10 cellular contexts compared by ENCODE assay signal in genomic region chr13:101190976-101191375, GRCh38.
"Had no signal": no experiment of that assay in that cellular context is flagged by ENCODE, and none has a peak within 500 bp of the region (broad histone marks: within the 10 kb centered on the region; RNA-seq: fewer than 3 reads in every experiment).

No MANE protein-coding gene starts in this region.

- H3K27ac ChIP-seq: GM23248 had no signal

- H3K27ac Mint-ChIP-seq: HFFc6 had no signal

- H3K4me3 ChIP-seq: GM23248, HAP-1, K562 had no signal

- H3K4me3 Mint-ChIP-seq: HFFc6 had no signal

- H3K36me3 ChIP-seq: HAP-1 had no signal

- H3K9me3 Mint-ChIP-seq: HFFc6 had no signal

- FAIRE-seq: H1, HTR-8/SVneo, K562 had no signal

- DNase-seq: GM23248, H7, HFFc6, IMR-90, KG1 had no signal

- H3K9me3 ChIP-seq: HAP-1 had no signal

- H3K4me1 ChIP-seq: HAP-1 had no signal

- ATAC-seq: HCT116, K562 had no signal
